Comparison of ENCODE assay signal across 23 cellular contexts in the genomic region with DNA sequence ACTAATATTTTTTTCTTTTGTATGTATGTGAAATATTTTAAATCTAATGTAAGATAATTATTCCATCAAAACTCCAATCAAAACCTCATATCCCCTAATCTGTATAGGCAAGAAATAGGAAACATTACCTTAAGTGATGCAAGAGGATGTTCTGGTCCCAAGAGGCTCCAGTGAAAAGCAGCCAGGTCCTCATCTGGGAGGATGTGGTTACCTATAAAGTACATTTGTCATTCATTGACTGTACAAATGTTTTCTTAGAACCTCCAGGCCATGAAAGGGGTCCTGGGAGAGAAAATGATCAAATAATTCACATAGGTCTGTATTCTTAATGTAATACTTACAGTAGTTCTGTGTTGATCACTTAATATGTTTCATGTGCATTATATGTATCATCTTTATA.
"Had no signal": no experiment of that assay in that cellular context is flagged by ENCODE, and none has a peak within 500 bp of the region (broad histone marks: within the 10 kb centered on the region; RNA-seq: fewer than 3 reads in every experiment).

No MANE protein-coding gene starts in this region.

- FAIRE-seq: HTR-8/SVneo had no signal

- H2AFZ ChIP-seq: PC-9 had no signal

- H3K27ac ChIP-seq: HL-60, PC-9, Peyer's patch, SJCRH30 had no signal

- H3K27me3 ChIP-seq: Peyer's patch, SJCRH30 had no signal

- H3K4me3 ChIP-seq: PC-9, Peyer's patch, SJCRH30 had no signal

- H3K4me2 ChIP-seq: PC-9 had no signal

- H3K9me3 ChIP-seq: Peyer's patch, SJCRH30 had no signal

- H3K4me1 ChIP-seq: Peyer's patch, SJCRH30 had no signal

- ATAC-seq: Right ventricle myocardium inferior, SK-N-SH treated with all-trans-retinoic acid at 6 μM for 48 hours had no signal

- DNase-seq: KBM-7, MV-4-11, NCI-H1092, NCI-H1105 treated with DMSO at 0.1 percent for 48 hours, NCI-H1417 treated with DMSO at 0.1 percent for 48 hours, NCI-H187, NCI-H2029, NCI-H2081 treated with DMSO at 0.1 percent for 48 hours, NCI-H2171, NCI-H226, NCI-H446, NCI-H510A, NCI-H524 treated with DMSO at 0.1 percent for 48 hours, NCI-H69, NCI-H774, PC-9, Peyer's patch, SHP77 treated with DMSO at 0.1 percent for 48 hours, SJCRH30 had no signal

- H3K36me3 ChIP-seq: Peyer's patch, SJCRH30 had no signal
